Comparison of ENCODE assay signal across 8 cellular contexts in the genomic region with DNA sequence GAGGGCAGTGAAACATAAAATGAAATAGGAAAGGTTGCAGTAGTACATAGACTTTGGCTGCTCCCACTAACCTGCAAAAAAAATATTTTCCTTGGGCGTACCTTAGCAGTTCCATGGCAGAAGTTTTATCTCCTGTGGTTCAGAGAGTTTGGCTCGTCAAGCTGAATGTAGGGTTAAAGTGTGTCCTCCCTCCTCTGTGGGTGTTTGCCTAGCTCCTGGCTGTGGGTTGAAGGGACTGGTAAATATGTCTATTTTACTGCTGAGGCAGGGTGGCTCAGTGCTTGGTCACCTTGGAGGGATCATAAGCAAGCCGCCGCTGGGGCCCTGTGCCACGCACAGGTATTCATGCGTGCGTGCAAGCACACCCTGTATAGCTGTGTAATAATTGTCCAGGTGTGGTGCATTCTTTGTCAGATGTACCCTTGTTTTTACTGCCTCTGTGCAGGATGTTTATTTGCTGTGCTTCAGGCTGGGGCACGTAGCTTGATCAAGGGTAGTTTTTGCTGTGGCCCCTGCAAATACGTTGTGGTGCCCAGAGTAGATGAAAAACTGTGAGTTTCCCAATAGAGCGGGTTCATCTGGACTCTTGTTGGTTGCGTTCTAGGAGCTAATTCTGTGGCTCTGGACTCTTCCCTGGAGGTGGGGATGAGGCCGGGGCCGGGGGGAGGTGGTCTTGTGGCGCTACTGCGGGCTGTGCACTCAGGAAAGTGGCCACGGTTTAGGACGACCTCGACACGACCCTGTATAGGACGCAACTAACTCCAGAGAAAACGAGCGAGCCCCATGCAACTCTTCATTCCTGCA. TPM values are rescaled to one million over a fixed set of nuclear protein-coding genes. Genes with fewer than 3 reads are reported as not detected.
DNase-seq lines count a peak whose midpoint lies in the region; ATAC-seq, FAIRE-seq and TF ChIP-seq lines count a peak whose summit lies in the region.

No MANE protein-coding gene starts in this region.

- H3K4me3 ChIP-seq in bronchial epithelial cell (ENCODE audit: low read depth, low read length) (peak overlapping the region; percentile 67), mucosa of rectum (ENCODE audit: low read length in 2 of 2) (peak overlapping the region; percentile 76 to 89), aorta (ENCODE audit: low read length in 2 of 2) (peak overlapping the region; percentile 81 to 92)

- H3K27ac ChIP-seq in mucosa of rectum (ENCODE audit: low read depth in 2 of 2, low read length in 2 of 2) (peak overlapping the region; percentile 86 to 93), aorta (ENCODE audit: low read depth in 1 of 2, low read length in 2 of 2) (no peak overlapping the region)

- H3K9me3 ChIP-seq in mucosa of rectum (ENCODE audit: control insufficient read depth in 2 of 2, low read length in 2 of 2) (no peaks in the 10 kb centered on the region), aorta (ENCODE audit: control insufficient read depth, low read length) (no peaks in the 10 kb centered on the region)

- no peaks in the 10 kb centered on the region for H3K27me3 ChIP-seq in bronchial epithelial cell (ENCODE audit: control insufficient read depth, insufficient read depth, low read length)
- H3K27me3 ChIP-seq in mucosa of rectum (ENCODE audit: control insufficient read depth in 2 of 2, insufficient read depth in 2 of 2, low read length in 2 of 2): no peaks in the 10 kb centered on the region
- no peaks in the 10 kb centered on the region for H3K27me3 ChIP-seq in aorta (ENCODE audit: control insufficient read depth in 1 of 2, insufficient read depth in 2 of 2, low read length in 1 of 2)

- intact Hi-C loops in aorta (cut with DNase I): loop anchor here (5.0 to 10.0 kb wide), 4 partner anchors 71 to 141 kb away; no protein-coding TSS in a partner anchor

- WGBS in aorta, 2 donors: 41 to 45% methylated on average over 22 of the region's 22 CpGs

- H3K9ac ChIP-seq in mucosa of rectum (ENCODE audit: low read depth in 1 of 2, low read length in 2 of 2): peak overlapping the region; percentile 72 to 74

- peaks cover 21 to 23% of the 10 kb centered on the region in 2 donors for H3K4me1 ChIP-seq in mucosa of rectum (ENCODE audit: control insufficient read depth in 2 of 2, insufficient read depth in 2 of 2, low read length in 2 of 2)
- no peaks in the 10 kb centered on the region for H3K4me1 ChIP-seq in aorta (ENCODE audit: control insufficient read depth in 1 of 2, insufficient read depth in 2 of 2, low read length in 2 of 2)

- no peak for TF ChIP-seq CTCF in bronchial epithelial cell (IDR thresholded peaks at IDR 0.05; ENCODE audit: insufficient read depth, low read length, severe bottlenecking)

- H3K36me3 ChIP-seq in bronchial epithelial cell (ENCODE audit: control insufficient read depth, insufficient read depth, low read length) (no peaks in the 10 kb centered on the region), mucosa of rectum (ENCODE audit: control insufficient read depth in 2 of 2, insufficient read depth in 2 of 2, low read length in 2 of 2) (peaks cover 0 to 2% of the 10 kb centered on the region in 2 donors), aorta (ENCODE audit: control insufficient read depth in 1 of 2, insufficient read depth in 2 of 2, low read length in 1 of 2) (no peaks in the 10 kb centered on the region)

- DNase-seq in NCI-H1092 treated with DMSO at 0.1 percent for 48 hours (lab: John Stamatoyannopoulos, UW): peak; percentile 50
- no peak for DNase-seq in NCI-H1092 (lab: John Stamatoyannopoulos, UW)
- peak; percentile 92 for DNase-seq in NCI-H526 treated with DMSO at 0.1 percent for 48 hours (lab: John Stamatoyannopoulos, UW)
- DNase-seq in bronchial epithelial cell (ENCODE audit: low read depth): no peak
- DNase-seq in aorta: no peak
- DNase-seq in DMS114 treated with DMSO at 0.1 percent for 48 hours (lab: John Stamatoyannopoulos, UW; ENCODE audit: unreplicated experiment): no peak
- no peak for DNase-seq in superior temporal gyrus (ENCODE audit: extremely low spot score)

- FAIRE-seq in bronchial epithelial cell (lab: Jason Lieb, UNC): no peak

- ATAC-seq in aorta (ENCODE audit: low FRiP score): no peak

RNA-seq across cellular contexts. Expression of a gene that starts 0.7 kb away (rescaled TPM):
- total RNA-seq in bronchial epithelial cell (11.3 and 15.7 TPM in 2 replicates), aorta (10 to 100 TPM; 34.0 to 37.2 TPM)
- polyA plus RNA-seq in aorta: 1 to 10 TPM in 1 of 2 donors, under 1 TPM in 1; 0.79 to 2.5 TPM

Comparison
In these comparisons a context has a peak if more than half of its experiments do, and no peak if none do; other contexts are left out.
1. DNase-seq: peak in NCI-H1092 treated with DMSO at 0.1 percent for 48 hours (single experiment) and NCI-H526 treated with DMSO at 0.1 percent for 48 hours (single experiment); none in NCI-H1092 (single experiment), bronchial epithelial cell (single experiment), aorta (0 of 2), DMS114 treated with DMSO at 0.1 percent for 48 hours (single experiment) and superior temporal gyrus (single experiment).
2. H3K27ac ChIP-seq: peak in mucosa of rectum (2 of 2); none in aorta (0 of 2).
3. Peak in every context shown above with its lines, with median percentiles within 50 percentile points of each other: H3K4me3 ChIP-seq.